In the genomic region with DNA sequence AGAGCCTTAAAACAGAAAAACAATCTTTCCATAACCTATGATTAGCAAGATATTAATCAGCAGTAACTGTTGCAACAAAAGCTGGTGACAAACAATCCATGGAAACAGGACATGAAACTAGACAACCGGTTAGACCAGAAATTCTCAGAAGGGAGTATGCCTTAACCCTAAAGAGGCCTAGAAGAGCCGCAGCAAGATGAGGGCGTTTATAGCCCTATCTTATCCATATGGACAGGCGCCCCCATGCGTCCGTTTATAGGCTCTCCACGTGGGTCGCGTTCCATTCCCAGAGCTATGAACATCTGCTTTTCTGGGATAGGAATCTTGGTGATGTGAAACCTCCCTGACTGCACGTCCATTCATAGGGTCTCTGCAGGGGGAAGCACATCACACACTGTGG, we compare ENCODE assay signal across 8 cellular contexts.
DNase-seq lines count a peak whose midpoint lies in the region; ATAC-seq, FAIRE-seq and TF ChIP-seq lines count a peak whose summit lies in the region.
"Not testable (repeated sequence)": the region's sequence is repeated elsewhere in the genome, so short reads cannot be mapped to it uniquely, and the experiment has no call there.

No MANE protein-coding gene starts in this region.

- CTCF ChIA-PET in HepG2 (lab: Yijun Ruan, JAX; ENCODE audit: low intra/inter-chr PET ratio, low total read pairs) = not testable (repeated sequence)

- intact Hi-C loops in HepG2 (cut with micrococcal nuclease; ENCODE audit: unreplicated experiment) = loop anchor here (5.0 kb wide), 2 partner anchors 192 to 998 kb away; no protein-coding TSS in a partner anchor

- ATAC-seq in RWPE2 (ENCODE audit: low read depth); HepG2: not testable (repeated sequence)

- not testable (repeated sequence) for H3K9me3 ChIP-seq in H9 (ENCODE audit: control insufficient read depth, low read depth, low read length); RWPE2 (ENCODE audit: severe bottlenecking); HepG2 (ENCODE audit: low read length)

- H3K4me3 ChIP-seq in NB4 (ENCODE audit: low read depth, low read length); RWPE2 (ENCODE audit: severe bottlenecking); astrocyte of the cerebellum (ENCODE audit: low read depth, low read length); epithelial cell of esophagus (ENCODE audit: low read length); HepG2 (replicated peaks in 1 of 3; ENCODE audit: insufficient read depth in 1 of 3, low read depth in 2 of 3, low read length in 3 of 3): not testable (repeated sequence)

- not testable (repeated sequence) for H3K4me3 Mint-ChIP-seq in H9
- peak overlapping the region; percentile 65 for H3K4me3 Mint-ChIP-seq in type B pancreatic cell

- H3T11ph ChIP-seq in H9 (ENCODE audit: low read length) = not testable (repeated sequence)

- not testable (repeated sequence) for H3K4ac ChIP-seq in H9 (ENCODE audit: low read depth, low read length)

- H3K4me1 ChIP-seq in H9 (ENCODE audit: insufficient read depth, low read length); RWPE2 (ENCODE audit: insufficient read depth, poor library complexity, severe bottlenecking); HepG2 (ENCODE audit: insufficient read depth, low read length): not testable (repeated sequence)

- TF ChIP-seq CTCF in D721Med (IDR thresholded peaks at IDR 0.05; ENCODE audit: insufficient read depth, missing control alignments) (peak; percentile 18), H9 (conservative IDR thresholded peaks at IDR 0.05) (peak; percentile 83), NB4 (IDR thresholded peaks at IDR 0.05; ENCODE audit: low read depth, low read length) (peak; percentile 31), RWPE2 (IDR thresholded peaks at IDR 0.05; ENCODE audit: poor library complexity, severe bottlenecking) (peak; percentile 54), astrocyte of the cerebellum (IDR thresholded peaks at IDR 0.05; ENCODE audit: low read depth, low read length, missing control alignments) (peak; percentile 19), epithelial cell of esophagus (IDR thresholded peaks at IDR 0.05; ENCODE audit: insufficient read depth, low read depth, low read length, missing control alignments) (peak; percentile 48), HepG2 (CRISPR knock-in tag; IDR thresholded peaks at IDR 0.05) (peak; percentile 69), type B pancreatic cell (conservative IDR thresholded peaks at IDR 0.05) (peak; percentile 69)

- FAIRE-seq in D721Med (lab: Jason Lieb, UNC); HepG2 (lab: Jason Lieb, UNC): not testable (repeated sequence)

- H3K27ac ChIP-seq in H9 (ENCODE audit: insufficient read length, low read depth, low read length); RWPE2 (ENCODE audit: poor library complexity, severe bottlenecking); HepG2 (ENCODE audit: extremely low read length, insufficient read depth, low read length): not testable (repeated sequence)

- not testable (repeated sequence) for H3K18ac ChIP-seq in H9 (ENCODE audit: insufficient read length, low read depth, low read length)

- DNase-seq in D721Med (ENCODE audit: insufficient read length, low spot score); RWPE2 (ENCODE audit: low spot score); astrocyte of the cerebellum (ENCODE audit: low read depth): not testable (repeated sequence)
- DNase-seq in H9 (peak; percentile 74), NB4 (ENCODE audit: low read depth) (peak; percentile 39), epithelial cell of esophagus (ENCODE audit: low read depth) (peak; percentile 81), HepG2 (ENCODE audit: low spot score) (peak; percentile 36), type B pancreatic cell (ENCODE audit: extremely low spot score, unreplicated experiment) (peak; percentile 60)

- not testable (repeated sequence) for H3K36me3 Mint-ChIP-seq in H9 (ENCODE audit: insufficient read depth in 1 of 3, low read depth in 3 of 3); type B pancreatic cell

- POLR2A ChIA-PET in HepG2 (lab: Yijun Ruan, JAX) = not testable (repeated sequence)

- H3K56ac ChIP-seq in H9 (ENCODE audit: insufficient read length, low read depth, low read length) = not testable (repeated sequence)

- not testable (repeated sequence) for H2BK120ac ChIP-seq in H9 (ENCODE audit: low read depth, low read length, poor library complexity, severe bottlenecking)

- BruUV-seq in HepG2 (replicated peaks; lab: Mats Ljungman, UMichigan) = not testable (repeated sequence)

- not testable (repeated sequence) for TF ChIP-seq RAD21 in HepG2 (CRISPR knock-in tag; IDR thresholded peaks at IDR 0.05)

- TF ChIP-seq EP300 in HepG2 (IDR thresholded peaks at IDR 0.05; ENCODE audit: low read depth in 2 of 2, low read length in 2 of 2); HepG2 (CRISPR knock-in tag; IDR thresholded peaks at IDR 0.05; ENCODE audit: borderline replicate concordance): not testable (repeated sequence)

- not testable (repeated sequence) for TF ChIP-seq POLR2A in NB4 (IDR thresholded peaks at IDR 0.05; ENCODE audit: extremely low read depth, insufficient read length); HepG2 (IDR thresholded peaks at IDR 0.05; ENCODE audit: insufficient read depth in 1 of 2, low read depth in 2 of 2, low read length in 2 of 2)

- H3K79me2 ChIP-seq in H9 (ENCODE audit: insufficient read depth, low read length); HepG2 (ENCODE audit: insufficient read depth, low read length): not testable (repeated sequence)

- not testable (repeated sequence) for H4K8ac ChIP-seq in H9 (replicated peaks; ENCODE audit: insufficient read length, low read depth, low read length)

- not testable (repeated sequence) for H3K9me3 Mint-ChIP-seq in H9, type B pancreatic cell

- not testable (repeated sequence) for H2BK5ac ChIP-seq in H9 (ENCODE audit: insufficient read length, low read length)

- H3K79me1 ChIP-seq in H9 (ENCODE audit: insufficient read depth, low read depth, low read length, poor library complexity, severe bottlenecking) = not testable (repeated sequence)

- H2BK20ac ChIP-seq in H9 (ENCODE audit: low read depth, low read length, poor library complexity, severe bottlenecking) = not testable (repeated sequence)

- H4K20me1 ChIP-seq in H9 (ENCODE audit: control insufficient read depth, insufficient read depth, insufficient read length); HepG2 (ENCODE audit: insufficient read depth, low read length): not testable (repeated sequence)

- H3K27me3 ChIP-seq in H9 (ENCODE audit: insufficient read depth, low read length); RWPE2 (ENCODE audit: insufficient read depth, poor library complexity, severe bottlenecking); HepG2 (ENCODE audit: control insufficient read depth in 1 of 2, insufficient read depth in 2 of 2, low read length in 2 of 2): not testable (repeated sequence)

- H3K27me3 Mint-ChIP-seq in H9 (ENCODE audit: low read depth); type B pancreatic cell: not testable (repeated sequence)

- not testable (repeated sequence) for H3K23ac ChIP-seq in H9 (ENCODE audit: insufficient read length, low read depth, low read length)

- H4K91ac ChIP-seq in H9 (ENCODE audit: insufficient read length, low read depth, low read length) = not testable (repeated sequence)

- not testable (repeated sequence) for H2AFZ ChIP-seq in H9 (ENCODE audit: low read length); HepG2 (ENCODE audit: low read length)

- not testable (repeated sequence) for H3K4me2 ChIP-seq in H9 (ENCODE audit: insufficient read depth, insufficient read length, low read length); HepG2 (ENCODE audit: low read depth, low read length)

- not testable (repeated sequence) for H3K27ac Mint-ChIP-seq in H9
- H3K27ac Mint-ChIP-seq in type B pancreatic cell = peak overlapping the region; percentile 67

- not testable (repeated sequence) for H2BK12ac ChIP-seq in H9 (ENCODE audit: insufficient read length, low read depth, low read length)

- not testable (repeated sequence) for H3K9ac ChIP-seq in H9 (ENCODE audit: extremely low read depth, insufficient read length, low read length); HepG2 (ENCODE audit: insufficient read depth, low read depth, low read length)

- not testable (repeated sequence) for H3K14ac ChIP-seq in H9 (ENCODE audit: insufficient read depth, low read length)

- H2BK15ac ChIP-seq in H9 (ENCODE audit: low read depth, low read length) = not testable (repeated sequence)

- WGBS in H9 (ENCODE audit: extremely low coverage, insufficient read length, low lambda C conversion rate) = no CpG with 5 or more reads among the region's 10 CpGs
- 0% methylated on average over 7 of the region's 10 CpGs for WGBS in HepG2 (ENCODE audit: low lambda C conversion rate)

- not testable (repeated sequence) for H3K4me1 Mint-ChIP-seq in H9; type B pancreatic cell (ENCODE audit: unreplicated experiment)

- H2AK5ac ChIP-seq in H9 (ENCODE audit: insufficient read length, low read length) = not testable (repeated sequence)

- not testable (repeated sequence) for H3K23me2 ChIP-seq in H9 (ENCODE audit: insufficient read length, low read depth, low read length, poor library complexity, severe bottlenecking)

- in situ Hi-C loops in astrocyte of the cerebellum (cut with HindIII; ENCODE audit: low sequenced_read_pairs); HepG2 (cut with HindIII; ENCODE audit: extremely low pct_ligation_motif_present, low pct_unique_long_range_greater_than_20kb): not testable (repeated sequence)

- not testable (repeated sequence) for H4K5ac ChIP-seq in H9 (ENCODE audit: insufficient read length, low read depth, low read length)

- H3K36me3 ChIP-seq in RWPE2 (ENCODE audit: low read depth); HepG2 (replicated peaks in 1 of 2; ENCODE audit: control insufficient read depth in 1 of 2, insufficient read depth in 2 of 2, low read length in 2 of 2): not testable (repeated sequence)

TF ChIP-seq in HepG2, 621 proteins besides CTCF, POLR2A, EP300 and RAD21:
- TF ChIP-seq STAG1 (CRISPR knock-in tag; IDR thresholded peaks at IDR 0.05) = peak; percentile 26; the same call in 1 of the 2 replicates

Comparison
In these comparisons a context has a peak if more than half of its experiments do, and no peak if none do; other contexts are left out.
1. CTCF ChIP-seq: peak in every context shown above with its lines; median percentile 83 in H9; 69 in HepG2; 69 in type B pancreatic cell; 54 in RWPE2; 48 in epithelial cell of esophagus; 31 in NB4; 19 in astrocyte of the cerebellum; 18 in D721Med.